Comparison of ENCODE assay signal across 8 cellular contexts in genomic region chr9:37902804-37903580, GRCh38. TPM values are rescaled to one million over a fixed set of nuclear protein-coding genes. Genes with fewer than 3 reads are reported as not detected.
DNase-seq lines count a peak whose midpoint lies in the region; ATAC-seq and TF ChIP-seq lines count a peak whose summit lies in the region.

No MANE protein-coding gene starts in this region.

- peak overlapping the region; percentile 50 for H3K27ac ChIP-seq in SJCRH30

- peak overlapping the region; percentile 69 for H3K4me3 ChIP-seq in SJCRH30
- peak overlapping the region; percentile 89 for H3K4me3 ChIP-seq in epithelial cell of proximal tubule (ENCODE audit: low read depth, low read length)

- H3K36me3 ChIP-seq in SJCRH30, result peaks cover 8% of the 10 kb centered on the region

- H3K4me3 Mint-ChIP-seq in activated T-cell treated with anti-CD3 and anti-CD28 coated beads, Interleukin-2, amount 50 U/mL, for 4 hours, result peak overlapping the region; percentile 86
- H3K4me3 Mint-ChIP-seq in neural crest cell, result peak overlapping the region; percentile 93

- H3K27me3 Mint-ChIP-seq in activated T-cell treated with anti-CD3 and anti-CD28 coated beads, Interleukin-2, amount 50 U/mL, for 4 hours (ENCODE audit: low read depth), result no peaks in the 10 kb centered on the region
- peaks cover 12% of the 10 kb centered on the region for H3K27me3 Mint-ChIP-seq in neural crest cell (ENCODE audit: low read depth)

- no peaks in the 10 kb centered on the region for H3K27me3 ChIP-seq in SJCRH30

- ATAC-seq in activated T-cell treated with anti-CD3 and anti-CD28 coated beads, Interleukin-2, amount 50 U/mL, for 4 hours, result peak; percentile 6 to 11
- peak; percentile 13 for ATAC-seq in HG02943 (IDR thresholded peaks at IDR 0.05; ENCODE audit: low read depth, unreplicated experiment)

- peak overlapping the region; percentile 8 for H3K27ac Mint-ChIP-seq in neural crest cell (ENCODE audit: unreplicated experiment)

- H3K4me1 Mint-ChIP-seq in activated T-cell treated with anti-CD3 and anti-CD28 coated beads, Interleukin-2, amount 50 U/mL, for 4 hours (ENCODE audit: low read depth), result peaks cover 14% of the 10 kb centered on the region
- peaks cover 23% of the 10 kb centered on the region for H3K4me1 Mint-ChIP-seq in neural crest cell

- H3K9me3 ChIP-seq in SJCRH30 (replicated peaks), result no peaks in the 10 kb centered on the region

- peaks cover 15% of the 10 kb centered on the region for H3K4me1 ChIP-seq in SJCRH30

- TF ChIP-seq CTCF in epithelial cell of proximal tubule (conservative IDR thresholded peaks at IDR 0.05; ENCODE audit: low read depth, low read length) (no peak), neural crest cell (conservative IDR thresholded peaks at IDR 0.05) (no peak)

- no peaks in the 10 kb centered on the region for H3K9me3 Mint-ChIP-seq in activated T-cell treated with anti-CD3 and anti-CD28 coated beads, Interleukin-2, amount 50 U/mL, for 4 hours
- H3K9me3 Mint-ChIP-seq in neural crest cell, result no peaks in the 10 kb centered on the region

- DNase-seq in activated T-cell treated with anti-CD3 and anti-CD28 coated beads, Interleukin-2, amount 50 U/mL, for 4 hours, result no peak
- DNase-seq in activated T-cell treated with anti-CD3 and anti-CD28 coated beads for 4 hours (no peak), SJCRH30 (no peak), epithelial cell of proximal tubule (ENCODE audit: low read depth) (no peak), neural crest cell (ENCODE audit: low read depth, low spot score) (no peak), dedifferentiated amniotic fluid mesenchymal stem cell (ENCODE audit: extremely low spot score) (no peak), NCI-H1930 (lab: John Stamatoyannopoulos, UW) (no peak)

- H3K36me3 Mint-ChIP-seq in activated T-cell treated with anti-CD3 and anti-CD28 coated beads, Interleukin-2, amount 50 U/mL, for 4 hours (ENCODE audit: insufficient read depth), result peaks cover 6% of the 10 kb centered on the region
- H3K36me3 Mint-ChIP-seq in neural crest cell (ENCODE audit: low read depth), result no peaks in the 10 kb centered on the region

RNA-seq across cellular contexts. Expression of gene SLC25A51, which starts 0.9 kb away (rescaled TPM):
- 10 to 100 TPM; 36.7 to 38.1 (median 37.7) TPM for total RNA-seq in activated T-cell treated with anti-CD3 and anti-CD28 coated beads, Interleukin-2, amount 50 U/mL, for 4 hours
- total RNA-seq in SJCRH30 (2014; rRNA removed; shearing (Covaris generic)), result 31.0 and 33.8 TPM in 2 replicates
- total RNA-seq in epithelial cell of proximal tubule, result 24.1 and 30.9 TPM in 2 replicates
- total RNA-seq in neural crest cell, result 32.5 and 33.0 TPM in 2 replicates
